8 cellular contexts compared by ENCODE assay signal in genomic region chr14:61456720-61457119, GRCh38.
A peak's percentile ranks its signal among the peaks of the same experiment; 100 is the strongest.
DNase-seq lines count a peak whose midpoint lies in the region; ATAC-seq and TF ChIP-seq lines count a peak whose summit lies in the region.

No MANE protein-coding gene starts in this region.

- 37 to 38% methylated on average over 12 of the region's 12 CpGs for WGBS in lung, 2 donors

- no peaks in the 10 kb centered on the region for H3K27me3 Mint-ChIP-seq in activated CD4-positive, alpha-beta T cell treated with anti-CD3 and anti-CD28 coated beads, Interleukin-2, amount 10 ng/mL, durations not matched to agents 7 days and 5 days

- peaks cover 87% of the 10 kb centered on the region for H3K36me3 Mint-ChIP-seq in activated CD4-positive, alpha-beta T cell treated with anti-CD3 and anti-CD28 coated beads, Interleukin-2, amount 10 ng/mL, durations not matched to agents 7 days and 5 days (ENCODE audit: low read depth)

- peaks cover 0 to 26% of the 10 kb centered on the region in 2 donors for H3K36me3 ChIP-seq in lung (ENCODE audit: control insufficient read depth in 2 of 2, insufficient read depth in 2 of 2, low read length in 2 of 2)

- peaks cover 0 to 7% of the 10 kb centered on the region in 2 donors for H3K4me1 ChIP-seq in lung (ENCODE audit: control insufficient read depth in 2 of 2, insufficient read depth in 2 of 2, low read length in 2 of 2)

- peaks cover 87% of the 10 kb centered on the region for H3K4me1 Mint-ChIP-seq in activated CD4-positive, alpha-beta T cell treated with anti-CD3 and anti-CD28 coated beads, Interleukin-2, amount 10 ng/mL, durations not matched to agents 7 days and 5 days

- POLR2A ChIA-PET in activated CD4-positive, alpha-beta T cell treated with anti-CD3 and anti-CD28 coated beads, Interleukin-2, amount 10 ng/mL, durations not matched to agents 7 days and 5 days (lab: Charles Lee) = no interaction called here

- CTCF ChIA-PET in activated CD4-positive, alpha-beta T cell treated with anti-CD3 and anti-CD28 coated beads, Interleukin-2, amount 10 ng/mL, durations not matched to agents 7 days and 5 days (lab: Charles Lee) = interaction anchor here (1.1 kb wide), 1 partner anchor 160 kb away, joined by 3 read pairs; no protein-coding TSS in a partner anchor

- peak overlapping the region; percentile 70 for H3K27ac Mint-ChIP-seq in activated CD4-positive, alpha-beta T cell treated with anti-CD3 and anti-CD28 coated beads, Interleukin-2, amount 10 ng/mL, durations not matched to agents 7 days and 5 days

- H3K27ac ChIP-seq in coronary artery = no peak overlapping the region
- H3K27ac ChIP-seq in lung (ENCODE audit: low read depth in 1 of 2, low read length in 1 of 2) = no peak overlapping the region

- DNase-seq in AG09309 (ENCODE audit: low read depth) (no peak), NCI-H526 treated with DMSO at 0.1 percent for 48 hours (lab: John Stamatoyannopoulos, UW) (peak; percentile 46), coronary artery (ENCODE audit: low spot score) (no peak), lung (ENCODE audit: low spot score) (peak; percentile 81)
- peak; percentile 87 for DNase-seq in activated CD4-positive, alpha-beta T cell treated with anti-CD3 and anti-CD28 coated beads, Interleukin-2, amount 10 ng/mL, durations not matched to agents 7 days and 5 days
- DNase-seq in stimulated activated CD8-positive, alpha-beta memory T cell treated with anti-CD3 and anti-CD28 coated beads, Interleukin-2, amount 100 ng/mL, for 48 hours (ENCODE audit: low read depth in 2 of 2) = peak; percentile 66 to 77

- TF ChIP-seq CTCF in AG09309 (IDR thresholded peaks at IDR 0.05; ENCODE audit: control insufficient read depth, insufficient read depth, low read depth, low read length, missing control alignments) (peak; percentile 87), coronary artery (IDR thresholded peaks at IDR 0.05) (peak; percentile 76), lung (IDR thresholded peaks at IDR 0.05; ENCODE audit: control extremely low read depth, extremely low read depth) (peak; percentile 60)

- ATAC-seq in GM18868 (IDR thresholded peaks at IDR 0.05; ENCODE audit: unreplicated experiment) = peak; percentile 62
- peak; percentile 71 for ATAC-seq in HG03342 (IDR thresholded peaks at IDR 0.05; ENCODE audit: unreplicated experiment)
- ATAC-seq in lung (ENCODE audit: insufficient read depth, low FRiP score) = peak; percentile 84

- H3K9me3 ChIP-seq in lung (ENCODE audit: control insufficient read depth in 2 of 2, insufficient read depth in 1 of 2, low read length in 1 of 2) = no peaks in the 10 kb centered on the region

- H3K9me3 Mint-ChIP-seq in activated CD4-positive, alpha-beta T cell treated with anti-CD3 and anti-CD28 coated beads, Interleukin-2, amount 10 ng/mL, durations not matched to agents 7 days and 5 days = no peaks in the 10 kb centered on the region

- H3K4me3 Mint-ChIP-seq in activated CD4-positive, alpha-beta T cell treated with anti-CD3 and anti-CD28 coated beads, Interleukin-2, amount 10 ng/mL, durations not matched to agents 7 days and 5 days = no peak overlapping the region

- no peaks in the 10 kb centered on the region for H3K27me3 ChIP-seq in lung (ENCODE audit: control insufficient read depth, insufficient read depth)

- H3K4me3 ChIP-seq in AG09309 (ENCODE audit: control insufficient read depth, low read depth, low read length) = no peak overlapping the region
- H3K4me3 ChIP-seq in coronary artery = no peak overlapping the region
- no peak overlapping the region for H3K4me3 ChIP-seq in lung

Comparison
In these comparisons a context has a peak if more than half of its experiments do, and no peak if none do; other contexts are left out.
1. DNase-seq: peak in NCI-H526 treated with DMSO at 0.1 percent for 48 hours (single experiment), activated CD4-positive, alpha-beta T cell treated with anti-CD3 and anti-CD28 coated beads, Interleukin-2, amount 10 ng/mL, durations not matched to agents 7 days and 5 days (single experiment), lung (single experiment) and stimulated activated CD8-positive, alpha-beta memory T cell treated with anti-CD3 and anti-CD28 coated beads, Interleukin-2, amount 100 ng/mL, for 48 hours (2 of 2); none in AG09309 (single experiment) and coronary artery (single experiment).
2. Peak in every context shown above with its lines, with median percentiles within 50 percentile points of each other: CTCF ChIP-seq and ATAC-seq.